ENCODE assay signal across 8 cellular contexts in the genomic region with DNA sequence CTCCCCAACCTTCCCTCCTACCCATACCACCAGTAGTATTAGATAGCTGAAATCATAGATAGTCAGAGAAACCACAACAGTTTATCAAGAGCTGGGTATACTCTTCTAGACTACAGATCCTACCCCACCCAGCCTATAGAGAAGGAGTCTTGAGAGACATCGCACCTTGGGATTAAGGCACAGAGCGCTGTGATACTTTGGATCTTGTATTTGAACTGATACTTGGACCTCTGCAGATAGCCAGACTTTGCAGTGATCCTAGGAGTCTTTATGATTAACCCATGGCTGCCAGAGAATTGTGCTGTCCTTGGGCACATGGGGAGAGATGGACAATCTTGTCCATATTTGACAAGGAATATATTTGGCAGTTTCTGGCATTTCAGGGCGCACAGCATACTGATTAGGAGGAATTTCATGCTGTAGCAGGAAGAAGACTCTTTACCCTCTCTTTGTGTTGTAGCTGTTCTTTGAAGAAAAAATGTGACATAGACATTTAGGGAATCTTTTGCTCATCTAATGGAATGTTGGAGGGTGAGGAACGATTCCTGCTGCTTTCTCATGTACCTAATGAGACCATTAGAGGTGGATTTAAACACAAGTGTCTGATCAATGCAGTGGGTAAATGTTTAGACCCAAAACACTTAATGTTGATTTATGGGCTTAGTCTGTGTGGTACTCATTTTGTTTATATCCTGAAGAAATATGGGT. TPM values are rescaled to one million over a fixed set of nuclear protein-coding genes. Genes with fewer than 3 reads are reported as not detected.
DNase-seq lines count a peak whose midpoint lies in the region; ATAC-seq and TF ChIP-seq lines count a peak whose summit lies in the region.

No MANE protein-coding gene starts in this region.

- H3K27me3 ChIP-seq in gastroesophageal sphincter: no peaks in the 10 kb centered on the region

- H3K4me3 Mint-ChIP-seq in progenitor cell of endocrine pancreas (ENCODE audit: low read depth): peak overlapping the region; percentile 82

- peak overlapping the region; percentile 54 to 97 for H3K4me3 ChIP-seq in gastroesophageal sphincter

- ATAC-seq in gastroesophageal sphincter: no peak
- ATAC-seq in GM21367 (IDR thresholded peaks at IDR 0.05; ENCODE audit: unreplicated experiment): no peak
- ATAC-seq in HG02970 (IDR thresholded peaks at IDR 0.05; ENCODE audit: low FRiP score, unreplicated experiment): no peak
- ATAC-seq in HG02588 (IDR thresholded peaks at IDR 0.05; ENCODE audit: unreplicated experiment): no peak

- TF ChIP-seq CTCF in VCaP (conservative IDR thresholded peaks at IDR 0.05) (no peak), gastroesophageal sphincter (IDR thresholded peaks at IDR 0.05) (no peak), progenitor cell of endocrine pancreas (IDR thresholded peaks at IDR 0.05; ENCODE audit: unreplicated experiment) (no peak)

- H3K27me3 Mint-ChIP-seq in progenitor cell of endocrine pancreas: no peaks in the 10 kb centered on the region

- H3K4me1 Mint-ChIP-seq in progenitor cell of endocrine pancreas (ENCODE audit: low read depth): peaks cover 25% of the 10 kb centered on the region

- H3K36me3 ChIP-seq in gastroesophageal sphincter: no peaks in the 10 kb centered on the region

- TF ChIP-seq POLR2A in gastroesophageal sphincter (IDR thresholded peaks at IDR 0.05): no peak

- peaks cover 0 to 78% (median 23%) of the 10 kb centered on the region in 3 donors for H3K4me1 ChIP-seq in gastroesophageal sphincter

- no peaks in the 10 kb centered on the region for H3K9me3 Mint-ChIP-seq in progenitor cell of endocrine pancreas (ENCODE audit: low read depth)

- H3K27ac ChIP-seq in VCaP (peak overlapping the region; percentile 73), gastroesophageal sphincter (peak overlapping the region; percentile 84 to 99 (median 90))

- H3K27ac Mint-ChIP-seq in progenitor cell of endocrine pancreas: peak overlapping the region; percentile 91

- 0 to 7% methylated on average over 4 of the region's 4 CpGs for WGBS in gastroesophageal sphincter (ENCODE audit: low coverage in 1 of 2), 2 donors

- H3K36me3 Mint-ChIP-seq in progenitor cell of endocrine pancreas (ENCODE audit: insufficient read depth): no peaks in the 10 kb centered on the region

- DNase-seq in HCEC 1CT (peak; percentile 50), progenitor cell of endocrine pancreas (ENCODE audit: low spot score, unreplicated experiment) (no peak), cerebellar nuclear complex (lab: John Stamatoyannopoulos, UW) (no peak)

- TF ChIP-seq EP300 in gastroesophageal sphincter (IDR thresholded peaks at IDR 0.05): no peak

- no peaks in the 10 kb centered on the region for H3K9me3 ChIP-seq in gastroesophageal sphincter

RNA-seq across cellular contexts. Expression of gene RBMS2, which starts 1.0 kb away (rescaled TPM):
- 10 to 100 TPM; 25.4 to 50.2 (median 31.8) TPM for total RNA-seq in gastroesophageal sphincter
- total RNA-seq in progenitor cell of endocrine pancreas: 54.1 and 65.9 TPM in 2 replicates

RNA-seq across cellular contexts. Expression of gene GLS2, which starts 34.7 kb away (rescaled TPM):
- total RNA-seq in gastroesophageal sphincter: 1 to 10 TPM; 1.1 to 4.1 (median 1.6) TPM
- total RNA-seq in progenitor cell of endocrine pancreas: 3.1 and 3.8 TPM in 2 replicates

RNA-seq across cellular contexts. Expression of gene SPRYD4, which starts 54.3 kb away (rescaled TPM):
- total RNA-seq in gastroesophageal sphincter (1 to 10 TPM; 1.1 to 3.7 (median 2.3) TPM), progenitor cell of endocrine pancreas (4.6 TPM in 2 replicates)
